In genomic region chr15:91302588-91303439, GRCh38 we compare ENCODE assay signal across 8 cellular contexts.
DNase-seq lines count a peak whose midpoint lies in the region; ATAC-seq lines count a peak whose summit lies in the region.

No MANE protein-coding gene starts in this region.

- POLR2A ChIA-PET in activated CD8-positive, alpha-beta T cell treated with anti-CD3 and anti-CD28 coated beads, Interleukin-2, amount 10 ng/mL, durations not matched to agents 7 days and 5 days (lab: Charles Lee): no interaction called here

- H3K27me3 Mint-ChIP-seq in activated CD8-positive, alpha-beta T cell treated with anti-CD3 and anti-CD28 coated beads, Interleukin-2, amount 10 ng/mL, durations not matched to agents 7 days and 5 days (ENCODE audit: low read depth): peaks cover 41% of the 10 kb centered on the region

- CTCF ChIA-PET in activated CD8-positive, alpha-beta T cell treated with anti-CD3 and anti-CD28 coated beads, Interleukin-2, amount 10 ng/mL, durations not matched to agents 7 days and 5 days (lab: Charles Lee): interaction anchor here (0.6 to 6.7 kb wide), 39 partner anchors 9 to 788 kb away, joined by 3 to 43 read pairs (median 4); partner anchors contain the start of genes SLCO3A1 and SV2B

- no peak overlapping the region for H3K4me3 Mint-ChIP-seq in activated CD8-positive, alpha-beta T cell treated with anti-CD3 and anti-CD28 coated beads, Interleukin-2, amount 10 ng/mL, durations not matched to agents 7 days and 5 days

- peak; percentile 67 for DNase-seq in activated effector memory CD4-positive, alpha-beta T cell treated with anti-CD3 and anti-CD28 coated beads, Interleukin-2, amount 50 U/mL, for 16 hours
- no peak for DNase-seq in activated effector memory CD4-positive, alpha-beta T cell treated with Interleukin-2 at 50 U/mL for 16 hours
- peak; percentile 42 for DNase-seq in NCI-H226
- DNase-seq in activated CD8-positive, alpha-beta T cell treated with anti-CD3 and anti-CD28 coated beads, Interleukin-2, amount 10 ng/mL, durations not matched to agents 7 days and 5 days: peak; percentile 45
- peak; percentile 27 for DNase-seq in glomerular endothelial cell (ENCODE audit: extremely low read depth, low read depth, low spot score)
- DNase-seq in pons (ENCODE audit: low spot score): peak; percentile 88

- peaks cover 5% of the 10 kb centered on the region for H3K36me3 Mint-ChIP-seq in activated CD8-positive, alpha-beta T cell treated with anti-CD3 and anti-CD28 coated beads, Interleukin-2, amount 10 ng/mL, durations not matched to agents 7 days and 5 days (ENCODE audit: low read depth)

- ATAC-seq in HG03135 (IDR thresholded peaks at IDR 0.05; ENCODE audit: unreplicated experiment): peak; percentile 51
- peak; percentile 74 for ATAC-seq in activated CD8-positive, alpha-beta T cell treated with anti-CD3 and anti-CD28 coated beads, Interleukin-2, amount 10 ng/mL, durations not matched to agents 7 days and 5 days
- no peak for ATAC-seq in HG02623 (IDR thresholded peaks at IDR 0.05; ENCODE audit: unreplicated experiment)

- H3K9me3 Mint-ChIP-seq in activated CD8-positive, alpha-beta T cell treated with anti-CD3 and anti-CD28 coated beads, Interleukin-2, amount 10 ng/mL, durations not matched to agents 7 days and 5 days (ENCODE audit: insufficient read depth): no peaks in the 10 kb centered on the region

- peak overlapping the region; percentile 64 for H3K27ac Mint-ChIP-seq in activated CD8-positive, alpha-beta T cell treated with anti-CD3 and anti-CD28 coated beads, Interleukin-2, amount 10 ng/mL, durations not matched to agents 7 days and 5 days

- peaks cover 53% of the 10 kb centered on the region for H3K4me1 Mint-ChIP-seq in activated CD8-positive, alpha-beta T cell treated with anti-CD3 and anti-CD28 coated beads, Interleukin-2, amount 10 ng/mL, durations not matched to agents 7 days and 5 days (ENCODE audit: low read depth)
